In genomic region chr6:152765331-152765730, GRCh38 we compare ENCODE assay signal across 12 cellular contexts. TPM values are rescaled to one million over a fixed set of nuclear protein-coding genes. Genes with fewer than 3 reads are reported as not detected.
"Had no signal": no experiment of that assay in that cellular context is flagged by ENCODE, and none has a peak within 500 bp of the region (broad histone marks: within the 10 kb centered on the region; RNA-seq: fewer than 3 reads in every experiment).

No MANE protein-coding gene starts in this region.

- ATAC-seq: GM23338, HCT116 had no signal

- H3K4me3 ChIP-seq: GM23248, GM23338, HAP-1 had no signal

- H3K36me3 ChIP-seq: HAP-1 had no signal

- H2AFZ ChIP-seq: GM23248 had no signal

- DNase-seq: GM23248, GOT3, H7, H9, HCEC 1CT, HFFc6 had no signal

- H3K27ac ChIP-seq: GM23248 had no signal

- FAIRE-seq: H1, H54 had no signal

- H3K9me3 ChIP-seq: HAP-1 had no signal

- H3K9ac ChIP-seq: GM23248 had no signal

- H3K4me1 ChIP-seq: HAP-1 had no signal

- H3K4me2 ChIP-seq: GM23338 had no signal

RNA-seq across cellular contexts. Expression of gene VIP, which starts 14.7 kb away (rescaled TPM):
- total RNA-seq: GM23338, H1, H4, H7, H9, HFFc6 had no signal
- polyA plus RNA-seq: GM23248, GM23338, H1 had no signal
